In the genomic region with DNA sequence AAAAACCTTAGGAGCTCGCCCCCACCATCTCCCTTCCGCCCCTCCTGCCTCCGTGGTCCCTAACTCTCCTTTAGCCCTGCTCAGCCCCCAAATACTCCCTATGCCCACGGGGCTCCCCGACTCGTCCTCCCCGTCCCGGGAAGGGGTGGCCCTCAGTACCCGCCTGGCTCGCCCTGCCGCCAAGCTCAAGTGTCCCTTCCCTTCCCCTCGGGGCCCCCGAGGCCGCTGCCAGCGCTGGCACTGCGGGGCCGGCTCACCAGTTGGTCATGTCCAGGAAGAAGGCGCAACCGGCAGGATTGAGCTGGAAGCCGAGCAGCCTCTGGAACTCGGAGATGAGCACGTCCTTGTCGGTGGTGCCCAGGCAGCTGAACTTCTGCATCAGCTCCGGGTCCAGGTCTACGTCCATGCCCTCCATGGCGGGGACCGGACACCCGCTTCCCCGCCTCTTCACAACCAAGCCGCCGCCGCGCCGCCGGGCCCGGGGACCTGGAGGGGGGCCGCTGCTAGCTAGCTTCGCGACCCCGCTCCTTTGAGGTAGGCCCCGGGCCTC, we compare ENCODE assay signal across 8 cellular contexts. TPM values are rescaled to one million over a fixed set of nuclear protein-coding genes. Genes with fewer than 3 reads are reported as not detected.
DNase-seq lines count a peak whose midpoint lies in the region; ATAC-seq, FAIRE-seq and TF ChIP-seq lines count a peak whose summit lies in the region.

No MANE protein-coding gene starts in this region.

- H2AFZ ChIP-seq in endothelial cell of umbilical vein (ENCODE audit: low read depth, low read length) = peak overlapping the region; percentile 96

- dilution Hi-C loops in endothelial cell of umbilical vein (cut with MboI; ENCODE audit: extremely low pct_ligation_motif_present, low sequenced_read_pairs) = no loop called here

- no peaks in the 10 kb centered on the region for H3K9me3 ChIP-seq in endothelial cell of umbilical vein (replicated peaks; ENCODE audit: control insufficient read depth, insufficient read depth, low read length)

- POLR2A ChIA-PET in RWPE1 (lab: Yijun Ruan, JAX; ENCODE audit: low non-redundant PET) (interaction anchor here (0.7 kb wide), 1 partner anchor 974 kb away, joined by 9 read pairs; no protein-coding TSS in a partner anchor), endothelial cell of umbilical vein (lab: Charles Lee) (interaction anchor here (0.5 to 1.3 kb wide), 4 partner anchors 39 to 427 kb away, joined by 3 to 4 read pairs (median 4); no protein-coding TSS in a partner anchor)

- peaks cover 5% of the 10 kb centered on the region for H4K20me1 ChIP-seq in endothelial cell of umbilical vein (replicated peaks; ENCODE audit: control insufficient read depth, extremely low read depth, insufficient read depth, low read length)

- H3K9ac ChIP-seq in endothelial cell of umbilical vein (replicated peaks; ENCODE audit: extremely low read depth, insufficient read depth, low read length) = peak overlapping the region; percentile 90

- no peaks in the 10 kb centered on the region for H3K9me3 Mint-ChIP-seq in activated naive CD4-positive, alpha-beta T cell treated with anti-CD3 and anti-CD28 coated beads for 36 hours

- CTCF ChIA-PET in activated naive CD4-positive, alpha-beta T cell treated with anti-CD3 and anti-CD28 coated beads for 36 hours (lab: Charles Lee) = interaction anchor here (0.8 kb wide), 1 partner anchor 22 kb away, joined by 3 read pairs; no protein-coding TSS in a partner anchor
- CTCF ChIA-PET in RWPE1 (lab: Yijun Ruan, JAX) (interaction anchor here (0.6 kb wide), 1 partner anchor 43 kb away, joined by 3 read pairs; no protein-coding TSS in a partner anchor), endothelial cell of umbilical vein (lab: Charles Lee) (interaction anchor here (0.6 to 1.6 kb wide), 9 partner anchors 10 to 282 kb away, joined by 3 to 6 read pairs (median 4); a partner anchor contains a TSS)

- H3K9me1 ChIP-seq in endothelial cell of umbilical vein (replicated peaks; ENCODE audit: control insufficient read depth, extremely low read depth, insufficient read depth, low read length) = no peaks in the 10 kb centered on the region

- H3K27me3 ChIP-seq in endothelial cell of umbilical vein (ENCODE audit: control insufficient read depth in 2 of 2, insufficient read depth in 2 of 2, low read length in 2 of 2) = no peaks in the 10 kb centered on the region

- no peak for TF ChIP-seq CTCF in RWPE1 (conservative IDR thresholded peaks at IDR 0.05; ENCODE audit: low read depth)
- no peak for TF ChIP-seq CTCF in endothelial cell of umbilical vein (IDR thresholded peaks at IDR 0.05; ENCODE audit: extremely low read depth in 1 of 2, insufficient read depth in 1 of 2, low read depth in 1 of 2, low read length in 2 of 2)

- H3K36me3 Mint-ChIP-seq in activated naive CD4-positive, alpha-beta T cell treated with anti-CD3 and anti-CD28 coated beads for 36 hours (ENCODE audit: low read depth) = no peaks in the 10 kb centered on the region

- peaks cover 14% of the 10 kb centered on the region for H3K4me1 ChIP-seq in endothelial cell of umbilical vein (ENCODE audit: control insufficient read depth, extremely low read depth, insufficient read depth, low read length)

- peak overlapping the region; percentile 88 for H3K27ac ChIP-seq in RWPE1
- H3K27ac ChIP-seq in endothelial cell of umbilical vein (ENCODE audit: insufficient read depth, low read depth, low read length) = peak overlapping the region; percentile 77

- peak overlapping the region; percentile 70 for H3K27ac Mint-ChIP-seq in activated naive CD4-positive, alpha-beta T cell treated with anti-CD3 and anti-CD28 coated beads for 36 hours

- peak; percentile 27 for ATAC-seq in HG02938 (IDR thresholded peaks at IDR 0.05; ENCODE audit: unreplicated experiment)

- peak overlapping the region; percentile 81 to 92 (median 83) for H3K4me3 ChIP-seq in endothelial cell of umbilical vein (replicated peaks in 1 of 3; ENCODE audit: insufficient read depth in 1 of 3, low read depth in 1 of 3, low read length in 3 of 3)

- no peak for FAIRE-seq in endothelial cell of umbilical vein (lab: Jason Lieb, UNC)

- no peaks in the 10 kb centered on the region for H3K36me3 ChIP-seq in endothelial cell of umbilical vein (ENCODE audit: control insufficient read depth in 2 of 2, extremely low read depth in 1 of 2, insufficient read depth in 2 of 2, low read length in 2 of 2)

- peak overlapping the region; percentile 100 for H3K4me3 Mint-ChIP-seq in activated naive CD4-positive, alpha-beta T cell treated with anti-CD3 and anti-CD28 coated beads for 36 hours

- peaks cover 49% of the 10 kb centered on the region for H3K4me1 Mint-ChIP-seq in activated naive CD4-positive, alpha-beta T cell treated with anti-CD3 and anti-CD28 coated beads for 36 hours (ENCODE audit: low read depth)

- no TSS peak for BruUV-seq in endothelial cell of umbilical vein (replicated peaks; lab: Mats Ljungman, UMichigan)

- H3K79me2 ChIP-seq in endothelial cell of umbilical vein (ENCODE audit: control insufficient read depth, insufficient read depth, low read length) = peaks cover 51% of the 10 kb centered on the region

- peak overlapping the region; percentile 90 for H3K4me2 ChIP-seq in endothelial cell of umbilical vein (ENCODE audit: insufficient read depth, low read length)

- no peaks in the 10 kb centered on the region for H3K27me3 Mint-ChIP-seq in activated naive CD4-positive, alpha-beta T cell treated with anti-CD3 and anti-CD28 coated beads for 36 hours (ENCODE audit: low read depth)

- intact Hi-C loops in activated naive CD4-positive, alpha-beta T cell treated with anti-CD3 and anti-CD28 coated beads for 36 hours (cut with micrococcal nuclease) = loop anchor here (1.0 to 10.0 kb wide), 4 partner anchors 39 to 911 kb away; a partner anchor contains a TSS
- intact Hi-C loops in endothelial cell of umbilical vein (cut with micrococcal nuclease) = loop anchor here (1.0 to 5.0 kb wide), 2 partner anchors 39 to 61 kb away; a partner anchor contains a TSS

- no peak for TF ChIP-seq POLR2A in endothelial cell of umbilical vein (IDR thresholded peaks at IDR 0.05; ENCODE audit: low read depth, low read length)

- DNase-seq in activated naive CD4-positive, alpha-beta T cell treated with anti-CD3 and anti-CD28 coated beads for 36 hours = no peak
- no peak for DNase-seq in activated naive CD4-positive, alpha-beta T cell treated with anti-CD3 and anti-CD28 coated beads, Interleukin-2, amount 50 U/mL, for 16 hours
- DNase-seq in RWPE1 (ENCODE audit: low spot score) = peak; percentile 22
- DNase-seq in endothelial cell of umbilical vein (ENCODE audit: low read depth, low spot score) = peak; percentile 60
- peak; percentile 50 for DNase-seq in myocyte (ENCODE audit: low read depth)
- DNase-seq in superior temporal gyrus (ENCODE audit: extremely low spot score) = no peak
- no peak for DNase-seq in iPS-NIHi11 (ENCODE audit: low spot score)

TF ChIP-seq in endothelial cell of umbilical vein, 7 proteins besides CTCF, POLR2A, EP300 and RAD21:
- no peak for TF ChIP-seq FOS (IDR thresholded peaks at IDR 0.05; ENCODE audit: borderline replicate concordance, insufficient read depth, low read length)
- TF ChIP-seq, protein P1, sequence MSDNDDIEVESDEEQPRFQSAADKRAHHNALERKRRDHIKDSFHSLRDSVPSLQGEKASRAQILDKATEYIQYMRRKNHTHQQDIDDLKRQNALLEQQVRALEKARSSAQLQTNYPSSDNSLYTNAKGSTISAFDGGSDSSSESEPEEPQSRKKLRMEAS (IDR thresholded peaks at IDR 0.05; ENCODE audit: insufficient read depth, insufficient read length) = no peak
- no peak for TF ChIP-seq GATA2 (IDR thresholded peaks at IDR 0.05; ENCODE audit: insufficient read depth, insufficient read length, low read depth, low read length)
- no peak for TF ChIP-seq MYC (IDR thresholded peaks at IDR 0.05; ENCODE audit: low read depth, low read length)
- TF ChIP-seq POLR2AphosphoS5 (IDR thresholded peaks at IDR 0.05; ENCODE audit: insufficient read depth, low read depth, low read length) = no peak
- TF ChIP-seq JUN (IDR thresholded peaks at IDR 0.05; ENCODE audit: borderline replicate concordance, insufficient read depth, insufficient read length, low read depth) = no peak
- no peak for TF ChIP-seq EZH2 (IDR thresholded peaks at IDR 0.05; ENCODE audit: borderline replicate concordance, low read depth, low read length, severe bottlenecking)
TF ChIP-seq in endothelial cell of umbilical vein: peak in this region for 0.

RNA-seq across cellular contexts. Expression of a gene that starts 0.3 kb away (rescaled TPM):
- total RNA-seq in activated naive CD4-positive, alpha-beta T cell treated with anti-CD3 and anti-CD28 coated beads for 36 hours = 10 to 100 TPM; 51.4 to 53.3 TPM
- total RNA-seq in endothelial cell of umbilical vein = 47.0 and 48.9 TPM in 2 replicates
- polyA plus RNA-seq in endothelial cell of umbilical vein = 27.7 and 30.5 TPM in 2 replicates
- 31.7 and 35.6 TPM in 2 replicates for polyA plus RNA-seq in endothelial cell of umbilical vein (2011; cell fraction: cytosol; rRNA removed)
- polyA plus RNA-seq in endothelial cell of umbilical vein (2011; cell fraction: nucleus; rRNA removed) = 21.1 and 24.0 TPM in 2 replicates
- 33.9 and 43.8 TPM in 2 replicates for polyA plus RNA-seq in endothelial cell of umbilical vein (2012)
- 63.7 and 70.8 TPM in 2 replicates for polyA minus RNA-seq in endothelial cell of umbilical vein
- 56.3 TPM for polyA minus RNA-seq in endothelial cell of umbilical vein (2011; cell fraction: cytosol; rRNA and poly(A)+ RNA removed)
- 15.7 and 20.4 TPM in 2 replicates for polyA minus RNA-seq in endothelial cell of umbilical vein (2011; cell fraction: nucleus; rRNA and poly(A)+ RNA removed)
- 39.0 and 46.7 TPM in 2 replicates for total RNA-seq in myocyte
- polyA plus RNA-seq in myocyte (2012) = 42.0 TPM

Comparison
In these comparisons a context has a peak if more than half of its experiments do, and no peak if none do; other contexts are left out.
1. DNase-seq: peak in RWPE1 (single experiment), endothelial cell of umbilical vein (single experiment) and myocyte (single experiment); none in activated naive CD4-positive, alpha-beta T cell treated with anti-CD3 and anti-CD28 coated beads for 36 hours (single experiment), activated naive CD4-positive, alpha-beta T cell treated with anti-CD3 and anti-CD28 coated beads, Interleukin-2, amount 50 U/mL, for 16 hours (single experiment), superior temporal gyrus (single experiment) and iPS-NIHi11 (single experiment).